7 cellular contexts compared by ENCODE assay signal in genomic region chr3:108088697-108089096, GRCh38. TPM values are rescaled to one million over a fixed set of nuclear protein-coding genes. Genes with fewer than 3 reads are reported as not detected.
DNase-seq lines count a peak whose midpoint lies in the region; ATAC-seq and TF ChIP-seq lines count a peak whose summit lies in the region.

No MANE protein-coding gene starts in this region.

- peak overlapping the region in 1 of 3 donors; percentile 37 for H3K27ac Mint-ChIP-seq in IgD-negative memory B cell
- H3K27ac Mint-ChIP-seq in activated CD4-positive, alpha-beta memory T cell treated with anti-CD3 and anti-CD28 coated beads, Interleukin-2, amount 10 ng/mL, durations not matched to agents 7 days and 5 days, result peak overlapping the region; percentile 33

- CTCF ChIA-PET in activated CD4-positive, alpha-beta memory T cell treated with anti-CD3 and anti-CD28 coated beads, Interleukin-2, amount 10 ng/mL, durations not matched to agents 7 days and 5 days (lab: Charles Lee), result interaction anchor here (1.2 to 1.4 kb wide), 2 partner anchors 39 to 135 kb away, joined by 4 read pairs; no protein-coding TSS in a partner anchor

- no peaks in the 10 kb centered on the region for H3K36me3 Mint-ChIP-seq in IgD-negative memory B cell
- H3K36me3 Mint-ChIP-seq in activated CD4-positive, alpha-beta memory T cell treated with anti-CD3 and anti-CD28 coated beads, Interleukin-2, amount 10 ng/mL, durations not matched to agents 7 days and 5 days (ENCODE audit: low read depth), result peaks cover 25% of the 10 kb centered on the region

- H3K27me3 ChIP-seq in left lung, result no peaks in the 10 kb centered on the region

- peaks cover 2 to 68% of the 10 kb centered on the region in 2 donors for H3K4me1 ChIP-seq in left lung

- TF ChIP-seq CTCF in GM10266 (IDR thresholded peaks at IDR 0.05; ENCODE audit: control insufficient read depth, insufficient read depth, low read depth, missing control alignments) (no peak), left lung (IDR thresholded peaks at IDR 0.05) (no peak)

- DNase-seq in GM10266 (ENCODE audit: extremely low spot score), result peak; percentile 64
- peak; percentile 58 for DNase-seq in activated CD4-positive, alpha-beta memory T cell treated with anti-CD3 and anti-CD28 coated beads, Interleukin-2, amount 10 ng/mL, durations not matched to agents 7 days and 5 days
- DNase-seq in left lung, result no peak
- DNase-seq in NCI-H82 (lab: John Stamatoyannopoulos, UW), result no peak

- H3K9me3 Mint-ChIP-seq in IgD-negative memory B cell, result no peaks in the 10 kb centered on the region
- H3K9me3 Mint-ChIP-seq in activated CD4-positive, alpha-beta memory T cell treated with anti-CD3 and anti-CD28 coated beads, Interleukin-2, amount 10 ng/mL, durations not matched to agents 7 days and 5 days, result peaks cover 3% of the 10 kb centered on the region

- intact Hi-C loops in left lung (cut with DNase I), result loop anchor here in 1 of 2 donors (10.0 kb wide), 1 partner anchor 64 kb away; no protein-coding TSS in a partner anchor

- peaks cover 1% of the 10 kb centered on the region for H3K27me3 Mint-ChIP-seq in IgD-negative memory B cell
- no peaks in the 10 kb centered on the region for H3K27me3 Mint-ChIP-seq in activated CD4-positive, alpha-beta memory T cell treated with anti-CD3 and anti-CD28 coated beads, Interleukin-2, amount 10 ng/mL, durations not matched to agents 7 days and 5 days

- H3K4me3 Mint-ChIP-seq in IgD-negative memory B cell, result peak overlapping the region in 3 of 4 donors; percentile 81 to 84 (median 83)
- peak overlapping the region; percentile 99 for H3K4me3 Mint-ChIP-seq in activated CD4-positive, alpha-beta memory T cell treated with anti-CD3 and anti-CD28 coated beads, Interleukin-2, amount 10 ng/mL, durations not matched to agents 7 days and 5 days

- H3K4me3 ChIP-seq in left lung, result peak overlapping the region; percentile 78 to 95

- H3K4me1 Mint-ChIP-seq in IgD-negative memory B cell, result peaks cover 24 to 33% (median 28%) of the 10 kb centered on the region in 3 donors
- H3K4me1 Mint-ChIP-seq in activated CD4-positive, alpha-beta memory T cell treated with anti-CD3 and anti-CD28 coated beads, Interleukin-2, amount 10 ng/mL, durations not matched to agents 7 days and 5 days, result peaks cover 25% of the 10 kb centered on the region

- H3K36me3 ChIP-seq in left lung, result no peaks in the 10 kb centered on the region

- no peaks in the 10 kb centered on the region for H3K9me3 ChIP-seq in left lung

- H3K27ac ChIP-seq in left lung, result peak overlapping the region; percentile 94 to 98

- POLR2A ChIA-PET in activated CD4-positive, alpha-beta memory T cell treated with anti-CD3 and anti-CD28 coated beads, Interleukin-2, amount 10 ng/mL, durations not matched to agents 7 days and 5 days (lab: Charles Lee), result interaction anchor here (0.6 to 10.5 kb wide), 16 partner anchors 9 to 734 kb away, joined by 3 to 259 read pairs (median 6); partner anchors contain the start of genes IFT57 and TRAT1

- ATAC-seq in GM21381 (IDR thresholded peaks at IDR 0.05; ENCODE audit: unreplicated experiment) (peak; percentile 31), left lung (no peak), GM19397 (IDR thresholded peaks at IDR 0.05; ENCODE audit: unreplicated experiment) (no peak)

RNA-seq across cellular contexts. Expression of gene CD47, which starts 2.1 kb away (rescaled TPM):
- polyA plus RNA-seq in IgD-negative memory B cell, result 147 TPM
- 100 to 1,000 TPM; 153 to 161 TPM for total RNA-seq in activated CD4-positive, alpha-beta memory T cell treated with anti-CD3 and anti-CD28 coated beads, Interleukin-2, amount 10 ng/mL, durations not matched to agents 7 days and 5 days
- total RNA-seq in left lung, result 100 to 1,000 TPM; 225 to 356 TPM

Comparison
In these comparisons a context has a peak if more than half of its experiments do, and no peak if none do; other contexts are left out.
1. DNase-seq: peak in GM10266 (single experiment) and activated CD4-positive, alpha-beta memory T cell treated with anti-CD3 and anti-CD28 coated beads, Interleukin-2, amount 10 ng/mL, durations not matched to agents 7 days and 5 days (single experiment); none in left lung (0 of 2) and NCI-H82 (single experiment).